ENCODE assay signal across 9 cellular contexts in genomic region chr15:55991841-55992768, GRCh38. TPM values are rescaled to one million over a fixed set of nuclear protein-coding genes. Genes with fewer than 3 reads are reported as not detected.
DNase-seq lines count a peak whose midpoint lies in the region; ATAC-seq, FAIRE-seq and TF ChIP-seq lines count a peak whose summit lies in the region.
"Had no signal": no experiment of that assay in that cellular context is flagged by ENCODE, and none has a peak within 500 bp of the region (broad histone marks: within the 10 kb centered on the region; RNA-seq: fewer than 3 reads in every experiment).

No MANE protein-coding gene starts in this region.

- WGBS in esophagus muscularis mucosa, result 38% methylated on average over 12 of the region's 12 CpGs
- WGBS in prostate gland, result 52% methylated on average over 12 of the region's 12 CpGs

- TF ChIP-seq POLR2A in esophagus muscularis mucosa (IDR thresholded peaks at IDR 0.05; ENCODE audit: low read depth) (no peak), prostate gland (IDR thresholded peaks at IDR 0.05) (no peak), GM12891 (IDR thresholded peaks at IDR 0.05; ENCODE audit: low read depth, low read length) (no peak)

- TF ChIP-seq EP300 in esophagus muscularis mucosa (IDR thresholded peaks at IDR 0.05), result no peak

- intact Hi-C loops in esophagus muscularis mucosa (cut with DNase I) (loop anchor here (5.0 kb wide), 1 partner anchor 60 kb away; no protein-coding TSS in a partner anchor), prostate gland (cut with DNase I) (loop anchor here (5.0 to 10.0 kb wide), 3 partner anchors 60 to 255 kb away; no protein-coding TSS in a partner anchor)

- H3K9me3 ChIP-seq in esophagus muscularis mucosa (no peaks in the 10 kb centered on the region), prostate gland (no peaks in the 10 kb centered on the region)

- H3K27ac ChIP-seq in esophagus muscularis mucosa (replicated peaks in 1 of 4) (peak overlapping the region; percentile 92 to 97 (median 95)), prostate gland (peak overlapping the region; percentile 89 to 93)

- H3K4me3 ChIP-seq in esophagus muscularis mucosa (peak overlapping the region; percentile 80 to 95 (median 84)), prostate gland (peak overlapping the region; percentile 75 to 93)

- FAIRE-seq in GM12891 (lab: Jason Lieb, UNC), result no peak

- TF ChIP-seq CTCF in esophagus muscularis mucosa (IDR thresholded peaks at IDR 0.05) (no peak), prostate gland (IDR thresholded peaks at IDR 0.05) (no peak)

- ATAC-seq in GM18907 (IDR thresholded peaks at IDR 0.05; ENCODE audit: unreplicated experiment), result no peak
- no peak for ATAC-seq in HG03378 (IDR thresholded peaks at IDR 0.05; ENCODE audit: unreplicated experiment)

- in situ Hi-C loops in G401 (cut with HindIII; ENCODE audit: low sequenced_read_pairs), result no loop called here

- peak; percentile 14 for DNase-seq in G401 (ENCODE audit: low spot score)
- DNase-seq in RKO (ENCODE audit: low spot score), result peak; percentile 57
- DNase-seq in esophagus muscularis mucosa (ENCODE audit: extremely low spot score), result no peak
- DNase-seq in prostate gland (ENCODE audit: low spot score), result no peak
- no peak for DNase-seq in GM12891 (ENCODE audit: insufficient read length, low spot score)
- no peak for DNase-seq in NCI-H1105 (lab: John Stamatoyannopoulos, UW)
- DNase-seq: activated CD4-positive, CD25-positive, alpha-beta regulatory T cell treated with anti-CD3 and anti-CD28 coated beads, Interleukin-2, amount 50 U/mL, for 72 hours had no signal

- H3K36me3 ChIP-seq in esophagus muscularis mucosa (no peaks in the 10 kb centered on the region), prostate gland (no peaks in the 10 kb centered on the region)

- no peaks in the 10 kb centered on the region for H3K27me3 ChIP-seq in esophagus muscularis mucosa
- no peaks in the 10 kb centered on the region for H3K27me3 ChIP-seq in prostate gland (replicated peaks; ENCODE audit: insufficient read depth)

- peaks cover 3 to 34% (median 27%) of the 10 kb centered on the region in 4 donors for H3K4me1 ChIP-seq in esophagus muscularis mucosa
- H3K4me1 ChIP-seq in prostate gland (replicated peaks), result no peaks in the 10 kb centered on the region

TF ChIP-seq in GM12891, 5 proteins besides CTCF, POLR2A, EP300 and RAD21:
- no peak for TF ChIP-seq POU2F2 (IDR thresholded peaks at IDR 0.05; ENCODE audit: low read depth, low read length)
- no peak for TF ChIP-seq POLR2AphosphoS5 (IDR thresholded peaks at IDR 0.05; ENCODE audit: low read depth, low read length)
- TF ChIP-seq TAF1 (IDR thresholded peaks at IDR 0.05; ENCODE audit: low read depth, low read length), result no peak
- TF ChIP-seq PAX5 (IDR thresholded peaks at IDR 0.05; ENCODE audit: insufficient read depth, low read length, severe bottlenecking), result no peak
- TF ChIP-seq SPI1 (IDR thresholded peaks at IDR 0.05; ENCODE audit: low read depth, low read length), result no peak

RNA-seq across cellular contexts. Expression of gene NEDD4, which starts 1.3 kb away (rescaled TPM):
- total RNA-seq in G401 (2014; rRNA removed; shearing (Covaris generic)), result 16.7 and 25.1 TPM in 2 replicates
- total RNA-seq in esophagus muscularis mucosa, result 10 to 100 TPM; 19.2 to 35.1 (median 23.1) TPM
- total RNA-seq in prostate gland, result 10 to 100 TPM in 1 of 2 donors, 1 to 10 TPM in 1; 9.5 to 14.8 TPM
- polyA plus RNA-seq in GM12891 (2012; ENCODE audit: low read depth, missing spikeins), result 1.2 TPM

Comparison
In these comparisons a context has a peak if more than half of its experiments do, and no peak if none do; other contexts are left out.
1. DNase-seq: peak in G401 (single experiment) and RKO (single experiment); none in esophagus muscularis mucosa (single experiment), prostate gland (single experiment), GM12891 (single experiment) and NCI-H1105 (single experiment).